ENCODE assay signal across 8 cellular contexts in genomic region chr1:171644805-171645483, GRCh38. TPM values are rescaled to one million over a fixed set of nuclear protein-coding genes. Genes with fewer than 3 reads are reported as not detected.
A peak's percentile ranks its signal among the peaks of the same experiment; 100 is the strongest.
DNase-seq lines count a peak whose midpoint lies in the region; ATAC-seq and TF ChIP-seq lines count a peak whose summit lies in the region.

No MANE protein-coding gene starts in this region.

- no peaks in the 10 kb centered on the region for H3K36me3 ChIP-seq in colonic mucosa
- H3K36me3 ChIP-seq in left lung, result no peaks in the 10 kb centered on the region

- ATAC-seq in HG03342 (IDR thresholded peaks at IDR 0.05; ENCODE audit: unreplicated experiment), result peak; percentile 76
- ATAC-seq in left lung, result peak; percentile 96
- ATAC-seq in HG02938 (IDR thresholded peaks at IDR 0.05; ENCODE audit: unreplicated experiment), result no peak

- TF ChIP-seq CTCF in GM12872 (IDR thresholded peaks at IDR 0.05; ENCODE audit: insufficient read depth, low read depth, low read length) (peak; percentile 88), colonic mucosa (IDR thresholded peaks at IDR 0.05) (peak; percentile 83), left lung (IDR thresholded peaks at IDR 0.05) (peak; percentile 51 to 71)

- H3K4me3 ChIP-seq in colonic mucosa (no peak overlapping the region), left lung (no peak overlapping the region)

- H3K9me3 ChIP-seq in colonic mucosa (no peaks in the 10 kb centered on the region), left lung (no peaks in the 10 kb centered on the region)

- H3K27me3 ChIP-seq in colonic mucosa (no peaks in the 10 kb centered on the region), left lung (no peaks in the 10 kb centered on the region)

- intact Hi-C loops in colonic mucosa (cut with DNase I), result loop anchor here (5.0 to 10.0 kb wide), 3 partner anchors 72 to 342 kb away; partner anchors contain the start of gene METTL13
- intact Hi-C loops in left lung (cut with DNase I), result no loop called here

- H3K4me1 ChIP-seq in colonic mucosa (peaks cover 6% of the 10 kb centered on the region), left lung (peaks cover 0 to 14% of the 10 kb centered on the region in 2 donors)

- H3K27ac ChIP-seq in colonic mucosa (peak overlapping the region; percentile 30), left lung (peak overlapping the region in 1 of 2 donors; percentile 20)

- peak overlapping the region in 1 of 2 donors; percentile 26 for H3K9ac ChIP-seq in colonic mucosa (ENCODE audit: low read depth in 2 of 2, low read length in 2 of 2)

- DNase-seq in NCI-H510A treated with DMSO at 0.1 percent for 48 hours (lab: John Stamatoyannopoulos, UW) (peak; percentile 83), colonic mucosa (peak; percentile 89), left lung (peak in 1 of 2 donors; percentile 65)
- DNase-seq in activated CD4-positive, alpha-beta T cell treated with anti-CD3 and anti-CD28 coated beads for 1 hour, result peak; percentile 34
- peak; percentile 65 for DNase-seq in stimulated activated CD4-positive, alpha-beta T cell treated with anti-CD3 and anti-CD28 coated beads, Interleukin-4, amount 100 ng/mL, for 24 hours

RNA-seq across cellular contexts. Expression of gene MYOC, which starts 7.5 kb away (rescaled TPM):
- total RNA-seq in colonic mucosa (1 to 10 TPM in 1 of 2 donors, under 1 TPM in 1; 0.62 to 1.3 TPM), left lung (under 1 TPM in 1 of 2 donors, not detected in 1; 0.58 TPM)

RNA-seq across cellular contexts. Expression of gene MYOCOS, which starts 22.9 kb away (rescaled TPM):
- not detected for total RNA-seq in colonic mucosa
- not detected for total RNA-seq in left lung
